In genomic region chr10:132888446-132888845, GRCh38 we compare ENCODE assay signal across 3 cellular contexts. TPM values are rescaled to one million over a fixed set of nuclear protein-coding genes. Genes with fewer than 3 reads are reported as not detected.
"Had no signal": no experiment of that assay in that cellular context is flagged by ENCODE, and none has a peak within 500 bp of the region (broad histone marks: within the 10 kb centered on the region; RNA-seq: fewer than 3 reads in every experiment).

No MANE protein-coding gene starts in this region.

RNA-seq across cellular contexts. Expression of gene CFAP46, which starts 53.9 kb away (rescaled TPM):
- total RNA-seq: myocyte had no signal
- polyA plus RNA-seq: immature natural killer cell, mammary epithelial cell had no signal
